Comparison of ENCODE assay signal across 7 cellular contexts in the genomic region with DNA sequence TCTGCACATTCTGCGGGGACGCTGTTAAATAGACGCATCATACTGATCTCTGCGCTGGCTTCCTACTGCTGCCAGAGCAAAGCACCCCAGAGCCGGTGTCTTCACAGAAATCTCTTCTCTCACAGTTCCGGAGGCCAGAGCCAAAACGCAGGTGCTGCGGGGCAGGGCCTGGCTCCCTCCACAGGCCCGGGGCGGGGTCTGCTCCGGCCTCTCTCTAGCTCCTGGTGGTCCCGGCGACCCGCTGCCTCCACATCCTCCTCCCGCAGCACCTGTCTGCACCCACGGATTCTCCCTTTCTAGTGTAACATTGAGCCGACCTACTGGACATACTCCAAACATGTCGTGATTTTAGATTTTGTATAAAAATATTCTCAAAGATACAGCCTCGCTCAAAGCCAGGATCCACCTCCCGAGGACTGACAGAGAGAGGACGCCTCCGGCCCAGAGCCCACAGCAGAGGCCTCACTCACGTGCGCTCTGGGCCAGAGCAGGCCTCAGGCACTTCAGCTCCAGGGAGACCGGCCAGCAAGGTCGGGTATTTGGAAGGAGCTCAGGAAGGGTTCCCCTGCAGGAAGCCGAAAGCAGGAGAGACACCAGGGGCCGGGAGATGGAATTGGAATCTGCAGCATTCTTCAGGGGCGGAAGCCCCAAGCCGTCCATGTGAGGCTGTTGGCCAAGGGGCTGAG.
DNase-seq lines count a peak whose midpoint lies in the region; ATAC-seq, FAIRE-seq and TF ChIP-seq lines count a peak whose summit lies in the region.
"Not testable (repeated sequence)": the region's sequence is repeated elsewhere in the genome, so short reads cannot be mapped to it uniquely, and the experiment has no call there.

No MANE protein-coding gene starts in this region.

- H4K20me1 ChIP-seq in H9 (ENCODE audit: control insufficient read depth, insufficient read depth, insufficient read length); H1 (replicated peaks in 1 of 2; ENCODE audit: control insufficient read depth in 1 of 2, insufficient read depth in 2 of 2, low read length in 2 of 2): not testable (repeated sequence)

- FAIRE-seq in H1 (lab: Jason Lieb, UNC), result not testable (repeated sequence)

- intact Hi-C loops in cardiac septum (cut with DNase I); left ventricle myocardium superior (cut with micrococcal nuclease): not testable (repeated sequence)

- not testable (repeated sequence) for H3K79me2 ChIP-seq in H9 (ENCODE audit: insufficient read depth, low read length); H1 (ENCODE audit: control insufficient read depth in 1 of 2, insufficient read depth in 2 of 2, low read length in 2 of 2)

- peak; percentile 52 for DNase-seq in H9
- DNase-seq in H1 (ENCODE audit: low read depth in 1 of 2, low spot score in 2 of 2), result peak in 1 of 2 experiments; percentile 55
- DNase-seq in cardiac septum (ENCODE audit: low spot score), result peak; percentile 58
- not testable (repeated sequence) for DNase-seq in left ventricle myocardium superior; mesothelial cell of epicardium (ENCODE audit: low spot score in 2 of 2, unreplicated experiment in 2 of 2); omental fat pad (ENCODE audit: low spot score)

- not testable (repeated sequence) for H3K9me3 ChIP-seq in H9 (ENCODE audit: control insufficient read depth, low read depth, low read length); H1 (ENCODE audit: insufficient read depth in 2 of 2, low read depth in 1 of 2, low read length in 1 of 2); stomach smooth muscle (ENCODE audit: control insufficient read depth in 2 of 2, low read length in 2 of 2)

- POLR2A ChIA-PET in H1 (lab: Charles Lee; ENCODE audit: partially characterized antibody), result interaction anchor here (1.3 kb wide), 1 partner anchor 10 kb away, joined by 4 read pairs; no protein-coding TSS in a partner anchor

- H3K36me3 Mint-ChIP-seq in H9 (ENCODE audit: insufficient read depth in 1 of 3, low read depth in 3 of 3); mesothelial cell of epicardium: not testable (repeated sequence)

- not testable (repeated sequence) for H4K5ac ChIP-seq in H9 (ENCODE audit: insufficient read length, low read depth, low read length); H1 (ENCODE audit: insufficient read length, low read depth, low read length)

- H3K4me1 Mint-ChIP-seq in H9, result peaks cover 39 to 42% of the 10 kb centered on the region in 2 experiments
- not testable (repeated sequence) for H3K4me1 Mint-ChIP-seq in mesothelial cell of epicardium

- not testable (repeated sequence) for H2BK20ac ChIP-seq in H9 (ENCODE audit: low read depth, low read length, poor library complexity, severe bottlenecking); H1 (ENCODE audit: low read length)

- H2BK120ac ChIP-seq in H9 (ENCODE audit: low read depth, low read length, poor library complexity, severe bottlenecking); H1 (replicated peaks; ENCODE audit: low read depth, low read length): not testable (repeated sequence)

- peak; percentile 90 for ATAC-seq in left ventricle myocardium superior
- peak; percentile 52 for ATAC-seq in omental fat pad (ENCODE audit: low FRiP score)

- H3K4ac ChIP-seq in H9 (ENCODE audit: low read depth, low read length), result not testable (repeated sequence)
- peak overlapping the region; percentile 79 for H3K4ac ChIP-seq in H1 (replicated peaks; ENCODE audit: insufficient read length, low read depth, low read length)

- not testable (repeated sequence) for H3K9ac ChIP-seq in H9 (ENCODE audit: extremely low read depth, insufficient read length, low read length); H1 (replicated peaks in 1 of 4; ENCODE audit: extremely low read depth in 1 of 4, low read depth in 3 of 4, low read length in 3 of 4)
- H3K9ac ChIP-seq in stomach smooth muscle (ENCODE audit: low read length in 2 of 2), result peak overlapping the region in 1 of 2 donors; percentile 36

- H3K79me1 ChIP-seq in H9 (ENCODE audit: insufficient read depth, low read depth, low read length, poor library complexity, severe bottlenecking); H1 (ENCODE audit: low read depth, low read length): not testable (repeated sequence)

- H3K9me3 Mint-ChIP-seq in H9, mesothelial cell of epicardium: not testable (repeated sequence)

- H3K27me3 ChIP-seq in H9 (ENCODE audit: insufficient read depth, low read length); H1 (replicated peaks in 1 of 4; ENCODE audit: control insufficient read depth in 3 of 4, extremely low read depth in 1 of 4, insufficient read depth in 3 of 4, low read length in 3 of 4); stomach smooth muscle (ENCODE audit: control insufficient read depth in 1 of 2, insufficient read depth in 2 of 2, low read length in 2 of 2): not testable (repeated sequence)

- not testable (repeated sequence) for H3K4me1 ChIP-seq in H9 (ENCODE audit: insufficient read depth, low read length); H1 (replicated peaks in 1 of 4; ENCODE audit: control insufficient read depth in 3 of 4, insufficient read depth in 4 of 4, low read length in 3 of 4); stomach smooth muscle (ENCODE audit: control insufficient read depth, insufficient read depth, low read length)

- not testable (repeated sequence) for H2BK15ac ChIP-seq in H9 (ENCODE audit: low read depth, low read length); H1 (ENCODE audit: low read length)

- H4K8ac ChIP-seq in H9 (replicated peaks; ENCODE audit: insufficient read length, low read depth, low read length); H1 (ENCODE audit: extremely low read depth, insufficient read depth, low read length): not testable (repeated sequence)

- H3K23me2 ChIP-seq in H9 (ENCODE audit: insufficient read length, low read depth, low read length, poor library complexity, severe bottlenecking); H1 (ENCODE audit: low read depth, low read length): not testable (repeated sequence)

- H3K18ac ChIP-seq in H9 (ENCODE audit: insufficient read length, low read depth, low read length); H1 (ENCODE audit: extremely low read depth, low read length): not testable (repeated sequence)

- CTCF ChIA-PET in H1 (lab: Charles Lee; ENCODE audit: partially characterized antibody), result interaction anchor here (1.0 to 1.3 kb wide), 2 partner anchors 18 to 23 kb away, joined by 3 read pairs; no protein-coding TSS in a partner anchor

- not testable (repeated sequence) for H3K27me3 Mint-ChIP-seq in H9 (ENCODE audit: low read depth); mesothelial cell of epicardium (ENCODE audit: low read depth)

- not testable (repeated sequence) for H2AK5ac ChIP-seq in H9 (ENCODE audit: insufficient read length, low read length); H1 (ENCODE audit: low read depth, low read length)

- not testable (repeated sequence) for H2BK5ac ChIP-seq in H9 (ENCODE audit: insufficient read length, low read length)
- peak overlapping the region; percentile 52; the same call in 1 of the 2 replicates for H2BK5ac ChIP-seq in H1 (ENCODE audit: low read depth, low read length)

- not testable (repeated sequence) for H4K91ac ChIP-seq in H9 (ENCODE audit: insufficient read length, low read depth, low read length)
- peak overlapping the region; percentile 34 for H4K91ac ChIP-seq in H1 (replicated peaks; ENCODE audit: insufficient read length, low read length)

- not testable (repeated sequence) for H3K14ac ChIP-seq in H9 (ENCODE audit: insufficient read depth, low read length); H1 (ENCODE audit: insufficient read length)

- not testable (repeated sequence) for H3K4me3 Mint-ChIP-seq in H9, mesothelial cell of epicardium

- not testable (repeated sequence) for H3K36me3 ChIP-seq in H1 (ENCODE audit: control insufficient read depth in 2 of 4, insufficient read depth in 4 of 4, low read length in 3 of 4); stomach smooth muscle (ENCODE audit: control insufficient read depth in 2 of 2, insufficient read depth in 2 of 2, low read length in 2 of 2)

- not testable (repeated sequence) for TF ChIP-seq POLR2A in H1 (IDR thresholded peaks at IDR 0.05; ENCODE audit: control extremely low read depth in 1 of 2, low read depth in 2 of 2, low read length in 2 of 2)

- H2AFZ ChIP-seq in H9 (ENCODE audit: low read length); H1 (ENCODE audit: low read length): not testable (repeated sequence)

- TF ChIP-seq EP300 in H1 (IDR thresholded peaks at IDR 0.05; ENCODE audit: borderline replicate concordance in 1 of 2, low read depth in 2 of 2, low read length in 2 of 2), result not testable (repeated sequence)

- not testable (repeated sequence) for H3T11ph ChIP-seq in H9 (ENCODE audit: low read length)

- H3K27ac ChIP-seq in H9 (ENCODE audit: insufficient read length, low read depth, low read length); H1 (ENCODE audit: low read depth, low read length): not testable (repeated sequence)
- H3K27ac ChIP-seq in stomach smooth muscle (ENCODE audit: low read length), result peak overlapping the region; percentile 58

- not testable (repeated sequence) for TF ChIP-seq CTCF in H9 (conservative IDR thresholded peaks at IDR 0.05); H1 (IDR thresholded peaks at IDR 0.05; ENCODE audit: control extremely low read depth in 1 of 3, insufficient read depth in 1 of 3, low read depth in 1 of 3, low read length in 3 of 3); mesothelial cell of epicardium (IDR thresholded peaks at IDR 0.05; ENCODE audit: unreplicated experiment); omental fat pad (IDR thresholded peaks at IDR 0.05)

- H3K27ac Mint-ChIP-seq in H9, result peak overlapping the region in 2 of 3 experiments; percentile 82 to 86; a peak in 1 of 7 replicates
- peak overlapping the region; percentile 45 for H3K27ac Mint-ChIP-seq in mesothelial cell of epicardium

- H3K4me3 ChIP-seq in H1 (ENCODE audit: extremely low read depth in 1 of 4, insufficient read depth in 2 of 4, low read depth in 3 of 4, low read length in 4 of 4); stomach smooth muscle (ENCODE audit: low read length in 2 of 2): not testable (repeated sequence)

- no CpG with 5 or more reads among the region's 30 CpGs for WGBS in H9 (ENCODE audit: extremely low coverage, insufficient read length, low lambda C conversion rate)
- 78% methylated on average over 20 of the region's 30 CpGs; no CpG with 5 or more reads in 1 of the 2 experiments for WGBS in H1 (ENCODE audit: extremely low coverage in 1 of 2, insufficient coverage in 1 of 2, insufficient read length in 1 of 2, insufficient replicate concordance in 2 of 2, low coverage in 1 of 2, low lambda C conversion rate in 2 of 2, missing lambda C conversion rate in 1 of 2), 2 experiments

- TF ChIP-seq RAD21 in H1 (IDR thresholded peaks at IDR 0.05 in 1 of 2, conservative IDR thresholded peaks at IDR 0.05 in 1 of 2; ENCODE audit: low read depth in 2 of 2, low read length in 2 of 2), result peak in 1 of 2 experiments; percentile 14; a peak in 1 of 4 replicates

- H3K4me2 ChIP-seq in H9 (ENCODE audit: insufficient read depth, insufficient read length, low read length); H1 (ENCODE audit: insufficient read depth in 1 of 2, low read depth in 2 of 2, low read length in 2 of 2): not testable (repeated sequence)

- H3K56ac ChIP-seq in H9 (ENCODE audit: insufficient read length, low read depth, low read length); H1 (replicated peaks; ENCODE audit: insufficient read length, low read depth, low read length): not testable (repeated sequence)

- not testable (repeated sequence) for H3K23ac ChIP-seq in H9 (ENCODE audit: insufficient read length, low read depth, low read length); H1 (ENCODE audit: insufficient read length)

- not testable (repeated sequence) for H2BK12ac ChIP-seq in H9 (ENCODE audit: insufficient read length, low read depth, low read length)
- peak overlapping the region; percentile 95; the same call in 1 of the 2 replicates for H2BK12ac ChIP-seq in H1 (ENCODE audit: low read depth, low read length)
